9 cellular contexts compared by ENCODE assay signal in genomic region chr1:207751790-207752455, GRCh38. TPM values are rescaled to one million over a fixed set of nuclear protein-coding genes. Genes with fewer than 3 reads are reported as not detected.
DNase-seq lines count a peak whose midpoint lies in the region; ATAC-seq, FAIRE-seq and TF ChIP-seq lines count a peak whose summit lies in the region.
"Had no signal": no experiment of that assay in that cellular context is flagged by ENCODE, and none has a peak within 500 bp of the region (broad histone marks: within the 10 kb centered on the region; RNA-seq: fewer than 3 reads in every experiment).

Gene CD46 (plus strand): TSS chr1:207752054. CDS start chr1:207752213, 159 bp downstream.

- H3K36me3 ChIP-seq in keratinocyte (ENCODE audit: control insufficient read depth in 2 of 2, extremely low read depth in 1 of 2, insufficient read depth in 2 of 2, low read length in 2 of 2) = no peaks in the 10 kb centered on the region

- peak; percentile 95 for ATAC-seq in GM19035 (IDR thresholded peaks at IDR 0.05; ENCODE audit: unreplicated experiment)
- ATAC-seq in HG03354 (IDR thresholded peaks at IDR 0.05; ENCODE audit: poor library complexity, severe bottlenecking, unreplicated experiment) = peak; percentile 97
- peak; percentile 97 to 99 for ATAC-seq in activated CD4-positive, CD25-positive, alpha-beta regulatory T cell treated with anti-CD3 and anti-CD28 coated beads, Interleukin-2, amount 50 U/mL, for 24 hours

- TF ChIP-seq CTCF in AG09319 (IDR thresholded peaks at IDR 0.05; ENCODE audit: low read depth, low read length) = no peak
- no peak for TF ChIP-seq CTCF in keratinocyte (optimal IDR thresholded peaks at IDR 0.05 in 1 of 3, IDR thresholded peaks at IDR 0.05 in 1 of 3, conservative IDR thresholded peaks at IDR 0.05 in 1 of 3; ENCODE audit: extremely low read depth in 1 of 3, insufficient read depth in 2 of 3, low read length in 3 of 3)

- peak within 1 kb of the TSS; percentile 95 for H3K4me2 ChIP-seq in keratinocyte (ENCODE audit: control insufficient read depth, extremely low read depth, insufficient read depth, low read depth, low read length)

- H2AFZ ChIP-seq in keratinocyte (ENCODE audit: control insufficient read depth, low read length) = peak within 1 kb of the TSS; percentile 96

- peak within 1 kb of the TSS; percentile 90 to 99 (median 94) for H3K4me3 ChIP-seq in keratinocyte (ENCODE audit: control insufficient read depth in 2 of 3, extremely low read depth in 1 of 3, insufficient read depth in 2 of 3, low read depth in 1 of 3, low read length in 3 of 3)

- peaks cover 9% of the 10 kb centered on the region for H4K20me1 ChIP-seq in keratinocyte (ENCODE audit: control insufficient read depth, extremely low read depth, insufficient read depth, low read length)

- H3K9ac ChIP-seq in keratinocyte (ENCODE audit: control insufficient read depth, extremely low read depth, insufficient read depth, low read length) = peak within 1 kb of the TSS; percentile 93

- peaks cover 50% of the 10 kb centered on the region for H3K79me2 ChIP-seq in keratinocyte (ENCODE audit: control insufficient read depth, insufficient read depth, low read length)

- dilution Hi-C loops in keratinocyte (cut with MboI; ENCODE audit: extremely low pct_ligation_motif_present, low sequenced_read_pairs) = no loop called here

- H3K27ac ChIP-seq in keratinocyte (ENCODE audit: control insufficient read depth, insufficient read depth, low read length) = peak within 1 kb of the TSS; percentile 87

- no peaks in the 10 kb centered on the region for H3K9me3 ChIP-seq in keratinocyte (ENCODE audit: control insufficient read depth, low read depth, low read length)

- no peaks in the 10 kb centered on the region for H3K27me3 ChIP-seq in keratinocyte (ENCODE audit: control insufficient read depth, extremely low read depth, insufficient read depth, low read length)

- DNase-seq in AG09319 (ENCODE audit: extremely low read depth, low read depth) = peak; percentile 77
- DNase-seq in NCI-H446 treated with DMSO at 0.1 percent for 48 hours (lab: John Stamatoyannopoulos, UW) = peak; percentile 91
- peak; percentile 95 for DNase-seq in cerebellar cortex (ENCODE audit: low spot score)
- peak; percentile 84 for DNase-seq in keratinocyte (ENCODE audit: low read depth, low spot score)
- DNase-seq in stimulated activated CD4-positive, alpha-beta T cell treated with anti-CD3 and anti-CD28 coated beads, Interleukin-15, amount 100 ng/mL, for 1 hour (ENCODE audit: low read depth in 1 of 2, low spot score in 1 of 2) = peak; percentile 80 to 89

- FAIRE-seq in keratinocyte (lab: Jason Lieb, UNC) = peak; percentile 79
- FAIRE-seq: endometrium had no signal

- H3K9me1 ChIP-seq in keratinocyte (ENCODE audit: control insufficient read depth, extremely low read depth, insufficient read depth, low read length) = no peaks in the 10 kb centered on the region

- H3K4me1 ChIP-seq in keratinocyte (ENCODE audit: control insufficient read depth, extremely low read depth, insufficient read depth, low read length) = peaks cover 42% of the 10 kb centered on the region

RNA-seq across cellular contexts. Expression of gene CD46, which starts in this region (rescaled TPM):
- 121 to 298 TPM (median 215 TPM) in 3 replicates for polyA plus RNA-seq in keratinocyte
- polyA plus RNA-seq in keratinocyte (2011; ENCODE audit: low read depth) = 29.9 TPM
- 29.2 and 66.0 TPM in 2 replicates for polyA plus RNA-seq in keratinocyte (2011; cell fraction: cytosol; rRNA removed)
- 343 and 455 TPM in 2 replicates for polyA plus RNA-seq in keratinocyte (2011; cell fraction: nucleus; rRNA removed)
- polyA plus RNA-seq in keratinocyte (2012; ENCODE audit: low replicate concordance) = 76.8 and 89.3 TPM in 2 replicates
- polyA minus RNA-seq in keratinocyte = 25.5 to 97.5 TPM (median 66.4 TPM) in 3 replicates
- polyA minus RNA-seq in keratinocyte (2011; cell fraction: cytosol; rRNA and poly(A)+ RNA removed) = 54.7 TPM
- polyA minus RNA-seq in keratinocyte (2011; cell fraction: nucleus; rRNA and poly(A)+ RNA removed) = 159 and 277 TPM in 2 replicates

Comparison
In these comparisons a context has a peak if more than half of its experiments do, and no peak if none do; other contexts are left out.
1. Peak in every context shown above with its lines: DNase-seq, ATAC-seq, H3K4me3 ChIP-seq and H3K27ac ChIP-seq.